8 cellular contexts compared by ENCODE assay signal in genomic region chr3:153161138-153161713, GRCh38. TPM values are rescaled to one million over a fixed set of nuclear protein-coding genes. Genes with fewer than 3 reads are reported as not detected.
DNase-seq lines count a peak whose midpoint lies in the region; ATAC-seq and TF ChIP-seq lines count a peak whose summit lies in the region.

No MANE protein-coding gene starts in this region.

- H3K4me1 ChIP-seq in upper lobe of right lung = peaks cover 11% of the 10 kb centered on the region

- H3K9me3 Mint-ChIP-seq in T-cell = no peaks in the 10 kb centered on the region

- peaks cover 31 to 38% (median 37%) of the 10 kb centered on the region in 3 donors for H3K4me1 Mint-ChIP-seq in T-cell

- no peak for TF ChIP-seq CTCF in GM10266 (IDR thresholded peaks at IDR 0.05; ENCODE audit: control insufficient read depth, insufficient read depth, low read depth, missing control alignments)
- no peak for TF ChIP-seq CTCF in upper lobe of right lung (IDR thresholded peaks at IDR 0.05)

- DNase-seq in GM10266 (ENCODE audit: extremely low spot score) (peak; percentile 97), NCI-H1092 treated with DMSO at 0.1 percent for 48 hours (lab: John Stamatoyannopoulos, UW) (peak; percentile 15), T-cell (peak; percentile 71 to 94 (median 90)), amniotic stem cell (lab: John Stamatoyannopoulos, UW) (peak; percentile 99), left cardiac atrium (peak; percentile 95), posterior cingulate gyrus (peak; percentile 66 to 98 (median 88)), upper lobe of right lung (peak; percentile 94)

- intact Hi-C loops in left cardiac atrium (cut with DNase I) = loop anchor here in 1 of 2 donors (5.0 kb wide), 1 partner anchor 121 kb away; no protein-coding TSS in a partner anchor
- intact Hi-C loops in posterior cingulate gyrus (cut with DNase I) = loop anchor here (10.0 kb wide), 1 partner anchor 604 kb away; no protein-coding TSS in a partner anchor
- intact Hi-C loops in upper lobe of right lung (cut with DNase I) = no loop called here

- no peaks in the 10 kb centered on the region for H3K9me3 ChIP-seq in upper lobe of right lung

- H3K27me3 ChIP-seq in upper lobe of right lung = no peaks in the 10 kb centered on the region

- POLR2A ChIA-PET in T-cell (lab: Charles Lee) = interaction anchor here (0.6 to 2.0 kb wide), 4 partner anchors 60 to 896 kb away, joined by 3 to 7 read pairs (median 4); no protein-coding TSS in a partner anchor

- CTCF ChIA-PET in T-cell (lab: Charles Lee) = interaction anchor here (0.5 to 1.8 kb wide), 22 partner anchors 9 to 1993 kb away, joined by 3 to 12 read pairs (median 3); no protein-coding TSS in a partner anchor

- H3K27ac Mint-ChIP-seq in T-cell = peak overlapping the region; percentile 96

- peak overlapping the region; percentile 88 for H3K4me3 ChIP-seq in upper lobe of right lung

- H3K36me3 Mint-ChIP-seq in T-cell = peaks cover 6% of the 10 kb centered on the region

- ATAC-seq in HG02623 (IDR thresholded peaks at IDR 0.05; ENCODE audit: unreplicated experiment) (peak; percentile 79), T-cell (replicated peaks in 1 of 4) (peak; percentile 75 to 84 (median 80)), left cardiac atrium (peak; percentile 88 to 92), upper lobe of right lung (peak; percentile 86)

- H3K27me3 Mint-ChIP-seq in T-cell = no peaks in the 10 kb centered on the region

- peak overlapping the region; percentile 92 for H3K27ac ChIP-seq in upper lobe of right lung

- H3K36me3 ChIP-seq in upper lobe of right lung = no peaks in the 10 kb centered on the region

- peak overlapping the region; percentile 96 to 99 (median 98) for H3K4me3 Mint-ChIP-seq in T-cell

RNA-seq across cellular contexts. Expression of gene RAP2B, which starts 0.8 kb away (rescaled TPM):
- total RNA-seq in T-cell (10 to 100 TPM; 16.3 to 35.8 (median 28.1) TPM), left cardiac atrium (1 to 10 TPM; 6.6 to 6.9 TPM), upper lobe of right lung (17.9 TPM)

Comparison
In these comparisons a context has a peak if more than half of its experiments do, and no peak if none do; other contexts are left out.
1. Peak in every context shown above with its lines: DNase-seq, ATAC-seq, H3K4me3 ChIP-seq and H3K27ac ChIP-seq.
2. DNase-seq: peak in every context shown above with its lines; median percentile 99 in amniotic stem cell; 97 in GM10266; 95 in left cardiac atrium; 94 in upper lobe of right lung; 90 in T-cell; 88 in posterior cingulate gyrus; 15 in NCI-H1092 treated with DMSO at 0.1 percent for 48 hours.